ENCODE assay signal across 13 cellular contexts in genomic region chr2:118118479-118118878, GRCh38.
"Had no signal": no experiment of that assay in that cellular context is flagged by ENCODE, and none has a peak within 500 bp of the region (broad histone marks: within the 10 kb centered on the region; RNA-seq: fewer than 3 reads in every experiment).

No MANE protein-coding gene starts in this region.

- H3K27ac ChIP-seq: heart right ventricle, psoas muscle had no signal

- H3K4me1 ChIP-seq: psoas muscle had no signal

- H3K27ac Mint-ChIP-seq: activated naive CD4-positive, alpha-beta T cell treated with anti-CD3 and anti-CD28 coated beads, Interleukin-2, amount 50 U/mL, for 24 hours; stimulated activated naive CD8-positive, alpha-beta T cell treated with anti-CD3 and anti-CD28 coated beads, Interleukin-15, Interleukin-2, amounts not matched to agents 100 ng/mL and 50 ng/mL, for 24 hours had no signal

- ATAC-seq: heart right ventricle; mucosa of descending colon; naive thymus-derived CD8-positive, alpha-beta T cell; psoas muscle; sciatic nerve had no signal

- H3K27me3 ChIP-seq: heart right ventricle had no signal

- H3K36me3 ChIP-seq: heart right ventricle had no signal

- H3K9me3 Mint-ChIP-seq: activated naive CD4-positive, alpha-beta T cell treated with anti-CD3 and anti-CD28 coated beads, Interleukin-2, amount 50 U/mL, for 24 hours; brain; naive thymus-derived CD8-positive, alpha-beta T cell; stimulated activated naive CD8-positive, alpha-beta T cell treated with anti-CD3 and anti-CD28 coated beads, Interleukin-15, Interleukin-2, amounts not matched to agents 100 ng/mL and 50 ng/mL, for 24 hours had no signal

- DNase-seq: activated effector memory CD4-positive, alpha-beta T cell treated with Interleukin-2 at 50 U/mL for 16 hours; activated T-cell treated with anti-CD3 and anti-CD28 coated beads, Interleukin-2, amount 50 U/mL, for 1 hour; heart right ventricle; mucosa of descending colon; naive thymus-derived CD8-positive, alpha-beta T cell; occipital lobe; psoas muscle; stimulated activated CD4-positive, alpha-beta T cell treated with anti-CD3 and anti-CD28 coated beads, Interleukin-2, amount 100 ng/mL, for 48 hours; stimulated activated CD8-positive, alpha-beta memory T cell treated with anti-CD3 and anti-CD28 coated beads, Interleukin-4, amount 100 ng/mL, for 48 hours had no signal

- H3K36me3 Mint-ChIP-seq: activated naive CD4-positive, alpha-beta T cell treated with anti-CD3 and anti-CD28 coated beads, Interleukin-2, amount 50 U/mL, for 24 hours; brain; naive thymus-derived CD8-positive, alpha-beta T cell had no signal

- H3K4me3 ChIP-seq: heart right ventricle, mucosa of descending colon, psoas muscle had no signal

- H3K27me3 Mint-ChIP-seq: activated naive CD4-positive, alpha-beta T cell treated with anti-CD3 and anti-CD28 coated beads, Interleukin-2, amount 50 U/mL, for 24 hours; brain; naive thymus-derived CD8-positive, alpha-beta T cell; stimulated activated naive CD8-positive, alpha-beta T cell treated with anti-CD3 and anti-CD28 coated beads, Interleukin-15, Interleukin-2, amounts not matched to agents 100 ng/mL and 50 ng/mL, for 24 hours had no signal

- H3K4me1 Mint-ChIP-seq: activated naive CD4-positive, alpha-beta T cell treated with anti-CD3 and anti-CD28 coated beads, Interleukin-2, amount 50 U/mL, for 24 hours had no signal

- H3K9me3 ChIP-seq: heart right ventricle, mucosa of descending colon, psoas muscle had no signal

- H3K4me3 Mint-ChIP-seq: activated naive CD4-positive, alpha-beta T cell treated with anti-CD3 and anti-CD28 coated beads, Interleukin-2, amount 50 U/mL, for 24 hours; brain; naive thymus-derived CD8-positive, alpha-beta T cell; stimulated activated naive CD8-positive, alpha-beta T cell treated with anti-CD3 and anti-CD28 coated beads, Interleukin-15, Interleukin-2, amounts not matched to agents 100 ng/mL and 50 ng/mL, for 24 hours had no signal
